Comparison of ENCODE assay signal across 1 cellular context in genomic region chr16:3022697-3023414, GRCh38.
TF ChIP-seq lines count a peak whose summit lies in the region.

No MANE protein-coding gene starts in this region.

TF ChIP-seq in IMR-90, 13 proteins besides CTCF, POLR2A, EP300 and RAD21:
- TF ChIP-seq RFX5 (IDR thresholded peaks at IDR 0.05; ENCODE audit: low read depth, low read length) (no peak), SMC3 (IDR thresholded peaks at IDR 0.05; ENCODE audit: low read depth, low read length) (no peak), CEBPB (IDR thresholded peaks at IDR 0.05; ENCODE audit: low read depth, low read length) (no peak), MXI1 (IDR thresholded peaks at IDR 0.05; ENCODE audit: borderline replicate concordance, low read depth, low read length) (no peak), CHD1 (IDR thresholded peaks at IDR 0.05; ENCODE audit: low read depth, low read length) (no peak), MAZ (IDR thresholded peaks at IDR 0.05; ENCODE audit: borderline replicate concordance, low read depth, low read length) (no peak), MAFK (IDR thresholded peaks at IDR 0.05; ENCODE audit: low read depth, low read length) (no peak), BHLHE40 (IDR thresholded peaks at IDR 0.05; ENCODE audit: low read depth, low read length) (no peak), ELK1 (IDR thresholded peaks at IDR 0.05; ENCODE audit: borderline replicate concordance, low read depth, low read length) (no peak), USF2 (IDR thresholded peaks at IDR 0.05; ENCODE audit: low read depth, low read length) (no peak), NFE2L2 (IDR thresholded peaks at IDR 0.05; ENCODE audit: low read depth, low read length) (no peak), FOS (IDR thresholded peaks at IDR 0.05; ENCODE audit: low read depth, low read length) (no peak), RCOR1 (IDR thresholded peaks at IDR 0.05; ENCODE audit: insufficient replicate concordance, low read length) (no peak)
